In the genomic region with DNA sequence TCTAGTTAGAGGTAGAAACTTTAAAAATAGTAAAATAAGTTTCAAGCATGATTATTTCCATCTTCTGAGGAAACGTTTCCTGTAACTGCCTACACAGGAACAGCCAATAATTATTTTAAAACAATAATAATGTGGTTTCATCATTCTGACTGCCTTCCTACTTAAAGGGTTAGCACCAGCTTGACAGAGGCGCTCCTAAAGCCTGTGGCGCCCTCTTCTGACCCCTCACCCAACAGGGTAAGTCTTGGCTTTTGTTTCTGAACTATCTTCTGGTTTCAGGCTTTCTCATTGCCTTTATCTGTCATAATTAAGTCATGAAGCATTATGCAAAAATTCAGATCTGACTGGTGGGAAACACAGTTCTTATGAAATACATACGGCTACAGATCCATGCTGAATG, we compare ENCODE assay signal across 8 cellular contexts.
A peak's percentile ranks its signal among the peaks of the same experiment; 100 is the strongest.
DNase-seq lines count a peak whose midpoint lies in the region; ATAC-seq and TF ChIP-seq lines count a peak whose summit lies in the region.

No MANE protein-coding gene starts in this region.

- H3K9me3 ChIP-seq in left ventricle myocardium inferior (replicated peaks) = no peaks in the 10 kb centered on the region

- no peak overlapping the region for H3K4me3 ChIP-seq in left ventricle myocardium inferior

- H3K36me3 ChIP-seq in left ventricle myocardium inferior = no peaks in the 10 kb centered on the region

- peak; percentile 68 for TF ChIP-seq CTCF in GM10266 (IDR thresholded peaks at IDR 0.05; ENCODE audit: control insufficient read depth, insufficient read depth, low read depth, missing control alignments)
- TF ChIP-seq CTCF in left ventricle myocardium inferior (IDR thresholded peaks at IDR 0.05; ENCODE audit: borderline replicate concordance) = peak; percentile 53

- peak; percentile 20 for DNase-seq in GM10266 (ENCODE audit: extremely low spot score)
- peak; percentile 30 to 40 for DNase-seq in Kasumi-1 (lab: John Stamatoyannopoulos, UW)
- DNase-seq in activated CD8-positive, alpha-beta memory T cell treated with anti-CD3 and anti-CD28 coated beads for 48 hours (ENCODE audit: low read depth in 2 of 3, low spot score in 2 of 3) = peak in 2 of 3 experiments; percentile 6 to 23
- DNase-seq in left ventricle myocardium inferior = peak; percentile 21
- peak; percentile 56 for DNase-seq in stimulated activated CD8-positive, alpha-beta memory T cell treated with anti-CD3 and anti-CD28 coated beads, Interleukin-12 subunit alpha, Interleukin-12 subunit beta, amount 100 ng/mL, for 4 hours (ENCODE audit: low read depth)
- no peak for DNase-seq in DMS153 treated with DMSO at 0.1 percent for 48 hours (lab: John Stamatoyannopoulos, UW; ENCODE audit: unreplicated experiment)
- no peak for DNase-seq in NCI-H1930 (lab: John Stamatoyannopoulos, UW)

- H3K4me1 ChIP-seq in left ventricle myocardium inferior = peaks cover 7% of the 10 kb centered on the region

- no peaks in the 10 kb centered on the region for H3K27me3 ChIP-seq in left ventricle myocardium inferior (ENCODE audit: low read depth)

- H3K27ac ChIP-seq in left ventricle myocardium inferior (replicated peaks) = peak overlapping the region; percentile 36

- intact Hi-C loops in left ventricle myocardium inferior (cut with micrococcal nuclease) = no loop called here

- peak; percentile 93 for ATAC-seq in GM21619 (IDR thresholded peaks at IDR 0.05; ENCODE audit: unreplicated experiment)

Comparison
In these comparisons a context has a peak if more than half of its experiments do, and no peak if none do; other contexts are left out.
1. DNase-seq: peak in GM10266 (single experiment), Kasumi-1 (2 of 2), activated CD8-positive, alpha-beta memory T cell treated with anti-CD3 and anti-CD28 coated beads for 48 hours (2 of 3), left ventricle myocardium inferior (single experiment) and stimulated activated CD8-positive, alpha-beta memory T cell treated with anti-CD3 and anti-CD28 coated beads, Interleukin-12 subunit alpha, Interleukin-12 subunit beta, amount 100 ng/mL, for 4 hours (single experiment); none in DMS153 treated with DMSO at 0.1 percent for 48 hours (single experiment) and NCI-H1930 (0 of 2).